Comparison of ENCODE assay signal across 8 cellular contexts in the genomic region with DNA sequence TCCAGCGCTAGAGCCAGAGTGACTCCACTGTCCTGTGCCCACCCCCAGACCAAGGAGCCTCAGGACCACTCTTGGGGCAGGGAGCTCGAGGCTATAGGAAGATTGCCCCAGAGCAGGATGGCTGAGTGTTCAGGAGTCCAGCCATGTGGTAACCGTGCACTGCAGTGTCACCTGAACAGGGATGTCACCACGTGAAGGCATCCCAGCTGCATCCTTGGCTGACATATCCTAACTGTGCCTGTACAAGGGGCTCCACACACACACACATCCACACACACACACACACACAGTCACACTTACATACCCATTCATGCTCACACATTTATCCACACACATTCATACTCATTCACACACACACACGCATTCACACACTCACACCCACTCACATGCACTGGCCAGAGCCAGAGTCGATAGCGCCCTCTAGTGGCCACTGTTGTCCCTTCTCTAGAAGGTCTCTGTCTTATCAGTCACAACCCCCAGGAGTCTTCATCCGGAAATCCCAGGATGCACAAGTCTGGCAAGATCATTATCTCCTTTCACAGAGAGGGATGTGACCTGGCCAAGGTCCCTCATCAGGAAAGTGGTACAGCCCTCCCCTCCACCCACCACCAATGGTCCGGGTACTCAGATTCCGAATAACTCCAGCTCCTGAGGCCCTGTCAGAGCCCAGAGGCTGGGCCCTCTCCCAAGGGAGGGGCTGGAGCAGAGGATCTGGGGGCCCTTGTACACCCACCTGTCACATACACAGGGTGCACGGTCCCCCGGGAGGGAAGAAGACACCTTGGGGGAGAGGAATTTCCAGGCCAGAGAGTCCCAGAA. TPM values are rescaled to one million over a fixed set of nuclear protein-coding genes. Genes with fewer than 3 reads are reported as not detected.
DNase-seq lines count a peak whose midpoint lies in the region; ATAC-seq and TF ChIP-seq lines count a peak whose summit lies in the region.

No MANE protein-coding gene starts in this region.

- in situ Hi-C loops in SK-MEL-5 (cut with HindIII; ENCODE audit: low pct_unique_long_range_greater_than_20kb, low sequenced_read_pairs): no loop called here

- peaks cover 0 to 12% (median 0%) of the 10 kb centered on the region in 9 donors for H3K4me1 ChIP-seq in heart right ventricle

- H3K27ac ChIP-seq in heart right ventricle: no peak overlapping the region

- H3K27me3 ChIP-seq in heart right ventricle: peaks cover 0 to 30% (median 8%) of the 10 kb centered on the region in 7 donors

- H3K9me3 Mint-ChIP-seq in IgD-negative memory B cell: no peaks in the 10 kb centered on the region
- H3K9me3 Mint-ChIP-seq in activated naive CD4-positive, alpha-beta T cell treated with anti-CD3 and anti-CD28 coated beads for 36 hours: no peaks in the 10 kb centered on the region

- H3K4me3 ChIP-seq in heart right ventricle: no peak overlapping the region

- ATAC-seq in heart right ventricle (peak in 7 of 8 donors; percentile 39 to 80 (median 68)), sciatic nerve (peak; percentile 51), HG02884 (IDR thresholded peaks at IDR 0.05; ENCODE audit: unreplicated experiment) (no peak)

- peak; percentile 41 to 79 (median 62) for TF ChIP-seq CTCF in heart right ventricle (IDR thresholded peaks at IDR 0.05)

- peaks cover 23% of the 10 kb centered on the region for H3K27me3 Mint-ChIP-seq in IgD-negative memory B cell
- peaks cover 2% of the 10 kb centered on the region for H3K27me3 Mint-ChIP-seq in activated naive CD4-positive, alpha-beta T cell treated with anti-CD3 and anti-CD28 coated beads for 36 hours (ENCODE audit: low read depth)

- H3K36me3 ChIP-seq in heart right ventricle: no peaks in the 10 kb centered on the region

- H3K4me3 Mint-ChIP-seq in IgD-negative memory B cell: peak overlapping the region; percentile 1 to 80 (median 28)
- no peak overlapping the region for H3K4me3 Mint-ChIP-seq in activated naive CD4-positive, alpha-beta T cell treated with anti-CD3 and anti-CD28 coated beads for 36 hours

- H3K9me3 ChIP-seq in heart right ventricle: no peaks in the 10 kb centered on the region

- peaks cover 33 to 45% (median 43%) of the 10 kb centered on the region in 3 donors for H3K4me1 Mint-ChIP-seq in IgD-negative memory B cell
- peaks cover 1% of the 10 kb centered on the region for H3K4me1 Mint-ChIP-seq in activated naive CD4-positive, alpha-beta T cell treated with anti-CD3 and anti-CD28 coated beads for 36 hours (ENCODE audit: low read depth)

- peak; percentile 74 for DNase-seq in D341Med (ENCODE audit: low spot score)
- peak; percentile 82 for DNase-seq in SK-MEL-5 (ENCODE audit: low read depth, low spot score)
- DNase-seq in activated naive CD4-positive, alpha-beta T cell treated with anti-CD3 and anti-CD28 coated beads for 36 hours: peak; percentile 89
- peak in 1 of 2 donors; percentile 52 for DNase-seq in heart right ventricle
- DNase-seq in sciatic nerve (ENCODE audit: low spot score): peak; percentile 78
- DNase-seq in globus pallidus (ENCODE audit: low spot score): no peak

- intact Hi-C loops in activated naive CD4-positive, alpha-beta T cell treated with anti-CD3 and anti-CD28 coated beads for 36 hours (cut with micrococcal nuclease): no loop called here
- intact Hi-C loops in heart right ventricle (cut with DNase I): no loop called here
- intact Hi-C loops in sciatic nerve (cut with DNase I): no loop called here

- H3K36me3 Mint-ChIP-seq in IgD-negative memory B cell: no peaks in the 10 kb centered on the region
- H3K36me3 Mint-ChIP-seq in activated naive CD4-positive, alpha-beta T cell treated with anti-CD3 and anti-CD28 coated beads for 36 hours (ENCODE audit: low read depth): no peaks in the 10 kb centered on the region

- H3K27ac Mint-ChIP-seq in IgD-negative memory B cell: peak overlapping the region; percentile 11 to 74 (median 32)
- H3K27ac Mint-ChIP-seq in activated naive CD4-positive, alpha-beta T cell treated with anti-CD3 and anti-CD28 coated beads for 36 hours: no peak overlapping the region

- 50 to 51% methylated on average over 12 of the region's 12 CpGs for WGBS in heart right ventricle, 2 donors

- CTCF ChIA-PET in activated naive CD4-positive, alpha-beta T cell treated with anti-CD3 and anti-CD28 coated beads for 36 hours (lab: Charles Lee): interaction anchor here (0.8 to 6.3 kb wide), 10 partner anchors 12 to 185 kb away, joined by 3 to 45 read pairs (median 4); no protein-coding TSS in a partner anchor

RNA-seq across cellular contexts. Expression of gene IGLL5, which starts 55.1 kb away (rescaled TPM):
- polyA plus RNA-seq in IgD-negative memory B cell: 195 TPM
- total RNA-seq in SK-MEL-5 (2014; rRNA removed; shearing (Covaris generic)): not detected in 2 replicates
- not detected in 2 replicates for polyA plus RNA-seq in SK-MEL-5 (2015; cell fraction: cytosol; rRNA removed)
- polyA plus RNA-seq in SK-MEL-5 (2015; cell fraction: nucleus; rRNA removed): not detected in 2 replicates
- not detected for total RNA-seq in activated naive CD4-positive, alpha-beta T cell treated with anti-CD3 and anti-CD28 coated beads for 36 hours
- 1 to 10 TPM in 2 of 10 donors, under 1 TPM in 4, not detected in 4; 0.26 to 4.4 (median 0.75) TPM for total RNA-seq in heart right ventricle
- polyA plus RNA-seq in heart right ventricle: under 1 TPM in 1 of 2 donors, not detected in 1; 0.32 TPM
- total RNA-seq in sciatic nerve: 0.62 TPM
